In genomic region chr10:126910798-126911197, GRCh38 we compare ENCODE assay signal across 25 cellular contexts. TPM values are rescaled to one million over a fixed set of nuclear protein-coding genes. Genes with fewer than 3 reads are reported as not detected.
A peak's percentile ranks its signal among the peaks of the same experiment; 100 is the strongest.
DNase-seq lines count a peak whose midpoint lies in the region; ATAC-seq, FAIRE-seq and TF ChIP-seq lines count a peak whose summit lies in the region.
"Had no signal": no experiment of that assay in that cellular context is flagged by ENCODE, and none has a peak within 500 bp of the region (broad histone marks: within the 10 kb centered on the region; RNA-seq: fewer than 3 reads in every experiment).

No MANE protein-coding gene starts in this region.

- ATAC-seq in GM21576 (IDR thresholded peaks at IDR 0.05; ENCODE audit: unreplicated experiment) (no peak), HG03108 (IDR thresholded peaks at IDR 0.05; ENCODE audit: unreplicated experiment) (no peak)
- ATAC-seq: CD8-positive, alpha-beta T cell; GM12878 had no signal

- FAIRE-seq in bronchial epithelial cell (lab: Jason Lieb, UNC), result no peak
- FAIRE-seq: G401.6, GM12878, H54 had no signal

- no peak overlapping the region for H3K4me3 ChIP-seq in bronchial epithelial cell (ENCODE audit: low read depth, low read length)
- H3K4me3 ChIP-seq in fibroblast of the aortic adventitia (ENCODE audit: low read depth, low read length), result no peak overlapping the region
- H3K4me3 ChIP-seq in prostate gland, result no peak overlapping the region
- H3K4me3 ChIP-seq: GM12878, PC-9 had no signal

- no peaks in the 10 kb centered on the region for H3K4me1 ChIP-seq in prostate gland (replicated peaks)

- DNase-seq in LHCN-M2 (ENCODE audit: low read depth) (peak; percentile 57), bronchial epithelial cell (ENCODE audit: low read depth) (peak; percentile 22), fibroblast of the aortic adventitia (ENCODE audit: low read depth) (peak; percentile 22), prostate gland (ENCODE audit: low spot score) (peak; percentile 37), GM10266 (ENCODE audit: extremely low spot score) (no peak)
- DNase-seq in stimulated activated naive CD4-positive, alpha-beta T cell (lab: John Stamatoyannopoulos, UW), result no peak
- DNase-seq: Caco-2; CD8-positive, alpha-beta T cell; Karpas-422; MV-4-11; NCI-H1105; NCI-H1436 treated with DMSO at 0.1 percent for 48 hours; NCI-H187 treated with DMSO at 0.1 percent for 48 hours; NCI-H2171 treated with DMSO at 0.1 percent for 48 hours; NCI-H345; NCI-H510A treated with DMSO at 0.1 percent for 48 hours; NCI-H748 treated with DMSO at 0.1 percent for 48 hours; PC-9; Right ventricle myocardium superior had no signal

- H3K9me3 ChIP-seq in prostate gland, result no peaks in the 10 kb centered on the region
- H3K9me3 ChIP-seq: Caco-2 had no signal

- H3K27me3 ChIP-seq in bronchial epithelial cell (ENCODE audit: control insufficient read depth, insufficient read depth, low read length), result no peaks in the 10 kb centered on the region
- H3K27me3 ChIP-seq in prostate gland (replicated peaks; ENCODE audit: insufficient read depth), result no peaks in the 10 kb centered on the region

- no peak for TF ChIP-seq POLR2A in prostate gland (IDR thresholded peaks at IDR 0.05)

- 34% methylated on average over 6 of the region's 6 CpGs for WGBS in prostate gland

- no peak overlapping the region for H3K27ac ChIP-seq in prostate gland
- H3K27ac ChIP-seq: C4-2B, PC-9 had no signal

- peaks cover 4% of the 10 kb centered on the region for H3K36me3 ChIP-seq in bronchial epithelial cell (ENCODE audit: control insufficient read depth, insufficient read depth, low read length)
- H3K36me3 ChIP-seq in prostate gland, result no peaks in the 10 kb centered on the region

- intact Hi-C loops in prostate gland (cut with DNase I), result no loop called here

- no peak for TF ChIP-seq CTCF in bronchial epithelial cell (IDR thresholded peaks at IDR 0.05; ENCODE audit: insufficient read depth, low read length, severe bottlenecking)
- TF ChIP-seq CTCF in fibroblast of the aortic adventitia (IDR thresholded peaks at IDR 0.05; ENCODE audit: insufficient read depth, low read length), result no peak
- peak in 1 of 4 experiments; percentile 7 for TF ChIP-seq CTCF in prostate gland (IDR thresholded peaks at IDR 0.05)
- no peak for TF ChIP-seq CTCF in GM10266 (IDR thresholded peaks at IDR 0.05; ENCODE audit: control insufficient read depth, insufficient read depth, low read depth, missing control alignments)

RNA-seq across cellular contexts. Expression of gene DOCK1, which starts 5.6 kb away (rescaled TPM):
- total RNA-seq in LHCN-M2 (2014; rRNA removed), result 38.0 and 45.5 TPM in 2 replicates
- 25.3 TPM for polyA plus RNA-seq in LHCN-M2 (2012)
- 148 and 173 TPM in 2 replicates for total RNA-seq in bronchial epithelial cell
- total RNA-seq in fibroblast of the aortic adventitia (ENCODE audit: low replicate concordance), result 69.7 and 75.2 TPM in 2 replicates
- total RNA-seq in prostate gland, result 10 to 100 TPM; 41.2 to 56.0 TPM
- total RNA-seq: CD8-positive, alpha-beta T cell had no signal

Comparison
In these comparisons a context has a peak if more than half of its experiments do, and no peak if none do; other contexts are left out.
1. DNase-seq: peak in LHCN-M2 (single experiment), bronchial epithelial cell (single experiment), fibroblast of the aortic adventitia (single experiment) and prostate gland (single experiment); none in GM10266 (single experiment) and stimulated activated naive CD4-positive, alpha-beta T cell (0 of 6).